14 cellular contexts compared by ENCODE assay signal in genomic region chr22:20922141-20922751, GRCh38. TPM values are rescaled to one million over a fixed set of nuclear protein-coding genes. Genes with fewer than 3 reads are reported as not detected.
DNase-seq lines count a peak whose midpoint lies in the region; ATAC-seq, FAIRE-seq and TF ChIP-seq lines count a peak whose summit lies in the region.
"Had no signal": no experiment of that assay in that cellular context is flagged by ENCODE, and none has a peak within 500 bp of the region (broad histone marks: within the 10 kb centered on the region; RNA-seq: fewer than 3 reads in every experiment).

No MANE protein-coding gene starts in this region.

- H3K27ac Mint-ChIP-seq in T-cell (peak overlapping the region in 1 of 2 donors; percentile 52), glutamatergic neuron (ENCODE audit: unreplicated experiment) (no peak overlapping the region)
- peak overlapping the region in 1 of 2 donors; percentile 70 for H3K27ac Mint-ChIP-seq in stimulated activated naive CD8-positive, alpha-beta T cell treated with anti-CD3 and anti-CD28 coated beads, Interleukin-15, amount 100 ng/mL, for 72 hours
- H3K27ac Mint-ChIP-seq: stimulated activated memory B cell treated with anti-CD40 and anti-IgM and Interleukin-4, amounts not matched to agents 10 μg/mL and 1 μg/mL and 100 μg/mL, for 72 hours had no signal

- H3K4me1 ChIP-seq in HepG2 (ENCODE audit: insufficient read depth, low read length) (peaks cover 62% of the 10 kb centered on the region), right lobe of liver (peaks cover 0 to 43% (median 6%) of the 10 kb centered on the region in 4 donors)

- no peak for FAIRE-seq in HepG2 (lab: Jason Lieb, UNC)

- H3K27ac ChIP-seq in HepG2 (ENCODE audit: extremely low read length, insufficient read depth, low read length) = no peak overlapping the region
- no peak overlapping the region for H3K27ac ChIP-seq in right lobe of liver
- H3K27ac ChIP-seq: foreskin keratinocyte, RWPE1 had no signal

- DNase-seq in HepG2 (ENCODE audit: low spot score) (no peak), right lobe of liver (no peak), T-cell (no peak), glutamatergic neuron (no peak), Kasumi-1 (lab: John Stamatoyannopoulos, UW) (no peak)
- no peak for DNase-seq in stimulated activated naive CD8-positive, alpha-beta T cell treated with anti-CD3 and anti-CD28 coated beads, Interleukin-15, amount 100 ng/mL, for 72 hours
- DNase-seq: foreskin keratinocyte; GDM1; NCI-H524; stimulated activated CD4-positive, alpha-beta T cell treated with anti-CD3 and anti-CD28 coated beads, Interleukin-4, amount 100 ng/mL, for 1 hour had no signal

- no TSS peak for BruUV-seq in HepG2 (replicated peaks; lab: Mats Ljungman, UMichigan)

- 63% methylated on average over 3 of the region's 3 CpGs for WGBS in HepG2 (ENCODE audit: low lambda C conversion rate)
- 62% methylated on average over 3 of the region's 3 CpGs for WGBS in right lobe of liver (ENCODE audit: insufficient coverage, low coverage, low lambda C conversion rate, missing lambda C conversion rate)

- H3K36me3 ChIP-seq in HepG2 (replicated peaks in 1 of 2; ENCODE audit: control insufficient read depth in 1 of 2, insufficient read depth in 2 of 2, low read length in 2 of 2) (peaks cover 7 to 23% of the 10 kb centered on the region in 2 experiments; a peak in 4 of 5 replicates), right lobe of liver (no peaks in the 10 kb centered on the region)

- CTCF ChIA-PET in HepG2 (lab: Yijun Ruan, JAX; ENCODE audit: low intra/inter-chr PET ratio, low total read pairs) (no interaction called here), T-cell (lab: Charles Lee) (interaction anchor here in 1 of 2 donors (1.2 kb wide), 1 partner anchor 112 kb away, joined by 5 read pairs; no protein-coding TSS in a partner anchor)

- TF ChIP-seq CTCF in HepG2 (CRISPR knock-in tag; IDR thresholded peaks at IDR 0.05) (no peak), right lobe of liver (IDR thresholded peaks at IDR 0.05) (no peak), glutamatergic neuron (IDR thresholded peaks at IDR 0.05; ENCODE audit: partially characterized antibody, unreplicated experiment) (no peak)

- H3K4me1 Mint-ChIP-seq in T-cell (peaks cover 64 to 66% (median 65%) of the 10 kb centered on the region in 3 donors), glutamatergic neuron (ENCODE audit: low read depth, unreplicated experiment) (peaks cover 27% of the 10 kb centered on the region)
- H3K4me1 Mint-ChIP-seq in stimulated activated naive CD8-positive, alpha-beta T cell treated with anti-CD3 and anti-CD28 coated beads, Interleukin-15, amount 100 ng/mL, for 72 hours = peaks cover 64% of the 10 kb centered on the region

- peak overlapping the region in 2 of 3 experiments; percentile 7 to 23; a peak in 3 of 6 replicates for H3K4me3 ChIP-seq in HepG2 (replicated peaks in 1 of 3; ENCODE audit: insufficient read depth in 1 of 3, low read depth in 2 of 3, low read length in 3 of 3)
- H3K4me3 ChIP-seq in right lobe of liver = no peak overlapping the region

- in situ Hi-C loops in HepG2 (cut with HindIII; ENCODE audit: extremely low pct_ligation_motif_present, low pct_unique_long_range_greater_than_20kb) = no loop called here

- no peak for TF ChIP-seq POLR2A in HepG2 (IDR thresholded peaks at IDR 0.05; ENCODE audit: insufficient read depth in 1 of 2, low read depth in 2 of 2, low read length in 2 of 2)
- no peak for TF ChIP-seq POLR2A in right lobe of liver (IDR thresholded peaks at IDR 0.05)

- H3K9me3 Mint-ChIP-seq in T-cell (no peaks in the 10 kb centered on the region), glutamatergic neuron (ENCODE audit: unreplicated experiment) (peaks cover 7% of the 10 kb centered on the region)
- H3K9me3 Mint-ChIP-seq in stimulated activated naive CD8-positive, alpha-beta T cell treated with anti-CD3 and anti-CD28 coated beads, Interleukin-15, amount 100 ng/mL, for 72 hours = no peaks in the 10 kb centered on the region
- H3K9me3 Mint-ChIP-seq: stimulated activated memory B cell treated with anti-CD40 and anti-IgM and Interleukin-4, amounts not matched to agents 10 μg/mL and 1 μg/mL and 100 μg/mL, for 72 hours had no signal

- intact Hi-C loops in HepG2 (cut with micrococcal nuclease; ENCODE audit: unreplicated experiment) = no loop called here
- intact Hi-C loops in right lobe of liver (cut with DNase I) = no loop called here

- no peaks in the 10 kb centered on the region; a peak in 1 of 5 replicates for H3K27me3 ChIP-seq in HepG2 (ENCODE audit: control insufficient read depth in 1 of 2, insufficient read depth in 2 of 2, low read length in 2 of 2)
- H3K27me3 ChIP-seq in right lobe of liver = no peaks in the 10 kb centered on the region
- H3K27me3 ChIP-seq: foreskin keratinocyte had no signal

- H3K79me2 ChIP-seq in HepG2 (ENCODE audit: insufficient read depth, low read length) = peaks cover 97% of the 10 kb centered on the region

- H3K4me3 Mint-ChIP-seq in T-cell = peak overlapping the region; percentile 22 to 95 (median 57)
- H3K4me3 Mint-ChIP-seq in glutamatergic neuron (ENCODE audit: unreplicated experiment) = peak overlapping the region; percentile 3
- peak overlapping the region; percentile 28 to 67 for H3K4me3 Mint-ChIP-seq in stimulated activated naive CD8-positive, alpha-beta T cell treated with anti-CD3 and anti-CD28 coated beads, Interleukin-15, amount 100 ng/mL, for 72 hours

- H2AFZ ChIP-seq in HepG2 (ENCODE audit: low read length) = no peak overlapping the region

- H3K27me3 Mint-ChIP-seq in T-cell (no peaks in the 10 kb centered on the region), glutamatergic neuron (ENCODE audit: unreplicated experiment) (peaks cover 13% of the 10 kb centered on the region)
- H3K27me3 Mint-ChIP-seq in stimulated activated naive CD8-positive, alpha-beta T cell treated with anti-CD3 and anti-CD28 coated beads, Interleukin-15, amount 100 ng/mL, for 72 hours = no peaks in the 10 kb centered on the region
- H3K27me3 Mint-ChIP-seq: stimulated activated memory B cell treated with anti-CD40 and anti-IgM and Interleukin-4, amounts not matched to agents 10 μg/mL and 1 μg/mL and 100 μg/mL, for 72 hours had no signal

- TF ChIP-seq RAD21 in HepG2 (CRISPR knock-in tag; IDR thresholded peaks at IDR 0.05) = no peak

- TF ChIP-seq EP300 in HepG2 (IDR thresholded peaks at IDR 0.05; ENCODE audit: low read depth in 2 of 2, low read length in 2 of 2) (no peak), HepG2 (CRISPR knock-in tag; IDR thresholded peaks at IDR 0.05; ENCODE audit: borderline replicate concordance) (no peak)

- ATAC-seq in HepG2 (no peak), right lobe of liver (no peak), T-cell (replicated peaks in 1 of 4) (no peak), GM18498 (IDR thresholded peaks at IDR 0.05; ENCODE audit: unreplicated experiment) (no peak), HG03460 (IDR thresholded peaks at IDR 0.05; ENCODE audit: unreplicated experiment) (no peak)
- no peak for ATAC-seq in stimulated activated naive CD8-positive, alpha-beta T cell treated with anti-CD3 and anti-CD28 coated beads, Interleukin-15, amount 100 ng/mL, for 72 hours
- ATAC-seq: foreskin keratinocyte; stimulated activated memory B cell treated with anti-CD40 and anti-IgM and Interleukin-4, amounts not matched to agents 10 μg/mL and 1 μg/mL and 100 μg/mL, for 72 hours had no signal

- peak overlapping the region; percentile 88 for H3K4me2 ChIP-seq in HepG2 (ENCODE audit: low read depth, low read length)

- no peaks in the 10 kb centered on the region for H3K9me3 ChIP-seq in HepG2 (ENCODE audit: low read length)
- H3K9me3 ChIP-seq in right lobe of liver = no peaks in the 10 kb centered on the region

- H3K36me3 Mint-ChIP-seq in T-cell (peaks cover 18% of the 10 kb centered on the region), glutamatergic neuron (ENCODE audit: unreplicated experiment) (no peaks in the 10 kb centered on the region)

- POLR2A ChIA-PET in HepG2 (lab: Yijun Ruan, JAX) = interaction anchor here (1.6 kb wide), 1 partner anchor 32 kb away, joined by 3 read pairs; no protein-coding TSS in a partner anchor
- POLR2A ChIA-PET in T-cell (lab: Charles Lee) = interaction anchor here in 1 of 2 donors (0.7 kb wide), 1 partner anchor 27 kb away, joined by 5 read pairs; no protein-coding TSS in a partner anchor

- peaks cover 77% of the 10 kb centered on the region for H4K20me1 ChIP-seq in HepG2 (ENCODE audit: insufficient read depth, low read length)

- 0 out of 2 replicates have a peak overlapping the region, but pooled peaks have one; percentile 15 for H3K9ac ChIP-seq in HepG2 (ENCODE audit: insufficient read depth, low read depth, low read length)

RNA-seq across cellular contexts. Expression of gene CRKL, which starts 5.0 kb away (rescaled TPM):
- total RNA-seq in HepG2 (2016; rRNA removed; fragmentation: Illumina TruSeq; extraction: Trizol) (60.6 and 75.5 TPM in 2 replicates), right lobe of liver (10 to 100 TPM; 27.5 to 53.1 (median 35.2) TPM), T-cell (10 to 100 TPM; 41.7 to 87.7 (median 85.4) TPM), glutamatergic neuron (ENCODE audit: unreplicated experiment) (59.6 TPM)
- total RNA-seq in HepG2 (2016; cell fraction: cytosol; rRNA removed; fragmentation: Illumina TruSeq; extraction: Trizol; ENCODE audit: low read depth) = 31.3 and 33.5 TPM in 2 replicates
- total RNA-seq in HepG2 (2016; cell fraction: insoluble cytoplasmic fraction; rRNA removed; fragmentation: Illumina TruSeq; extraction: Trizol) = 61.8 and 67.5 TPM in 2 replicates
- total RNA-seq in HepG2 (2016; cell fraction: membrane; rRNA removed; fragmentation: Illumina TruSeq; extraction: Trizol) = 27.3 and 27.5 TPM in 2 replicates
- total RNA-seq in HepG2 (2016; cell fraction: nucleus; rRNA removed; fragmentation: Illumina TruSeq; extraction: Trizol) = 33.6 and 40.5 TPM in 2 replicates
- polyA plus RNA-seq in HepG2 (2011; rRNA removed) = 35.0 and 37.4 TPM in 2 replicates
- polyA plus RNA-seq in HepG2 (2011; cell fraction: cytosol; rRNA removed) = 27.9 and 33.2 TPM in 2 replicates
- 28.4 and 33.0 TPM in 2 replicates for polyA plus RNA-seq in HepG2 (2011; cell fraction: nucleus; rRNA removed)
- polyA plus RNA-seq in HepG2 (2012) = 35.2 and 35.3 TPM in 2 replicates
- polyA plus RNA-seq in HepG2 (2016; cell fraction: cytosol; fragmentation: Illumina TruSeq; extraction: Trizol; ENCODE audit: low read depth) = 1.8 and 2.0 TPM in 2 replicates
- 51.7 and 54.5 TPM in 2 replicates for polyA plus RNA-seq in HepG2 (2016; cell fraction: insoluble cytoplasmic fraction; fragmentation: Illumina TruSeq; extraction: Trizol; ENCODE audit: low read depth)
- 8.2 and 8.3 TPM in 2 replicates for polyA plus RNA-seq in HepG2 (2016; cell fraction: membrane; fragmentation: Illumina TruSeq; extraction: Trizol; ENCODE audit: low read depth)
- 43.1 and 45.5 TPM in 2 replicates for polyA plus RNA-seq in HepG2 (2016; cell fraction: nucleus; fragmentation: Illumina TruSeq; extraction: Trizol; ENCODE audit: insufficient read depth, low read depth)
- 24.4 and 79.1 TPM in 2 replicates for polyA minus RNA-seq in HepG2 (2011; rRNA and poly(A)+ RNA removed; ENCODE audit: low replicate concordance)
- polyA minus RNA-seq in HepG2 (2011; cell fraction: cytosol; rRNA and poly(A)+ RNA removed) = 48.4 and 52.7 TPM in 2 replicates
- 20.6 and 30.0 TPM in 2 replicates for polyA minus RNA-seq in HepG2 (2011; cell fraction: nucleus; rRNA and poly(A)+ RNA removed)

RNA-seq across cellular contexts. Expression of gene AIFM3, which starts 44.8 kb away (rescaled TPM):
- total RNA-seq in HepG2 (2016; rRNA removed; fragmentation: Illumina TruSeq; extraction: Trizol) (11.0 and 15.3 TPM in 2 replicates), right lobe of liver (1 to 10 TPM in 3 of 6 experiments, under 1 TPM in 3; 0.37 to 1.4 (median 1.0) TPM), T-cell (1 to 10 TPM in 2 of 5 donors, under 1 TPM in 3; 0.33 to 1.7 (median 0.66) TPM), glutamatergic neuron (ENCODE audit: unreplicated experiment) (0.64 TPM)
- total RNA-seq in HepG2 (2016; cell fraction: cytosol; rRNA removed; fragmentation: Illumina TruSeq; extraction: Trizol; ENCODE audit: low read depth) = 11.0 and 11.3 TPM in 2 replicates
- 8.7 and 17.7 TPM in 2 replicates for total RNA-seq in HepG2 (2016; cell fraction: insoluble cytoplasmic fraction; rRNA removed; fragmentation: Illumina TruSeq; extraction: Trizol)
- total RNA-seq in HepG2 (2016; cell fraction: membrane; rRNA removed; fragmentation: Illumina TruSeq; extraction: Trizol) = 18.9 and 20.5 TPM in 2 replicates
- 17.3 and 19.2 TPM in 2 replicates for total RNA-seq in HepG2 (2016; cell fraction: nucleus; rRNA removed; fragmentation: Illumina TruSeq; extraction: Trizol)
- polyA plus RNA-seq in HepG2 (2011; rRNA removed) = 9.0 and 12.0 TPM in 2 replicates
- 9.9 and 12.9 TPM in 2 replicates for polyA plus RNA-seq in HepG2 (2011; cell fraction: cytosol; rRNA removed)
- polyA plus RNA-seq in HepG2 (2011; cell fraction: nucleus; rRNA removed) = 124 and 135 TPM in 2 replicates
- polyA plus RNA-seq in HepG2 (2012) = 9.3 and 10.2 TPM in 2 replicates
- polyA plus RNA-seq in HepG2 (2016; cell fraction: cytosol; fragmentation: Illumina TruSeq; extraction: Trizol; ENCODE audit: low read depth) = 9.8 and 11.5 TPM in 2 replicates
- 8.2 and 11.1 TPM in 2 replicates for polyA plus RNA-seq in HepG2 (2016; cell fraction: insoluble cytoplasmic fraction; fragmentation: Illumina TruSeq; extraction: Trizol; ENCODE audit: low read depth)
- polyA plus RNA-seq in HepG2 (2016; cell fraction: membrane; fragmentation: Illumina TruSeq; extraction: Trizol; ENCODE audit: low read depth) = 16.8 and 17.1 TPM in 2 replicates
- polyA plus RNA-seq in HepG2 (2016; cell fraction: nucleus; fragmentation: Illumina TruSeq; extraction: Trizol; ENCODE audit: insufficient read depth, low read depth) = 45.0 and 47.7 TPM in 2 replicates
- 0.07 and 13.9 TPM in 2 replicates for polyA minus RNA-seq in HepG2 (2011; rRNA and poly(A)+ RNA removed; ENCODE audit: low replicate concordance)
- polyA minus RNA-seq in HepG2 (2011; cell fraction: cytosol; rRNA and poly(A)+ RNA removed) = 6.5 and 6.6 TPM in 2 replicates
- 18.9 and 19.3 TPM in 2 replicates for polyA minus RNA-seq in HepG2 (2011; cell fraction: nucleus; rRNA and poly(A)+ RNA removed)

RNA-seq across cellular contexts. Expression of gene LZTR1, which starts 59.9 kb away (rescaled TPM):
- 12.0 and 22.4 TPM in 2 replicates for total RNA-seq in HepG2 (2016; rRNA removed; fragmentation: Illumina TruSeq; extraction: Trizol)
- 6.7 and 7.2 TPM in 2 replicates for total RNA-seq in HepG2 (2016; cell fraction: cytosol; rRNA removed; fragmentation: Illumina TruSeq; extraction: Trizol; ENCODE audit: low read depth)
- total RNA-seq in HepG2 (2016; cell fraction: insoluble cytoplasmic fraction; rRNA removed; fragmentation: Illumina TruSeq; extraction: Trizol) = 11.0 and 24.0 TPM in 2 replicates
- total RNA-seq in HepG2 (2016; cell fraction: membrane; rRNA removed; fragmentation: Illumina TruSeq; extraction: Trizol) = 7.2 and 7.5 TPM in 2 replicates
- 24.0 and 31.5 TPM in 2 replicates for total RNA-seq in HepG2 (2016; cell fraction: nucleus; rRNA removed; fragmentation: Illumina TruSeq; extraction: Trizol)
- 21.8 and 36.0 TPM in 2 replicates for polyA plus RNA-seq in HepG2 (2011; rRNA removed)
- polyA plus RNA-seq in HepG2 (2011; cell fraction: cytosol; rRNA removed) = 7.8 and 11.5 TPM in 2 replicates
- polyA plus RNA-seq in HepG2 (2011; cell fraction: nucleus; rRNA removed) = 218 and 255 TPM in 2 replicates
- 16.0 and 20.8 TPM in 2 replicates for polyA plus RNA-seq in HepG2 (2012)
- 1.7 and 1.9 TPM in 2 replicates for polyA plus RNA-seq in HepG2 (2016; cell fraction: cytosol; fragmentation: Illumina TruSeq; extraction: Trizol; ENCODE audit: low read depth)
- polyA plus RNA-seq in HepG2 (2016; cell fraction: insoluble cytoplasmic fraction; fragmentation: Illumina TruSeq; extraction: Trizol; ENCODE audit: low read depth) = 10.7 and 13.3 TPM in 2 replicates
- polyA plus RNA-seq in HepG2 (2016; cell fraction: membrane; fragmentation: Illumina TruSeq; extraction: Trizol; ENCODE audit: low read depth) = 3.5 and 4.4 TPM in 2 replicates
- 85.8 and 92.2 TPM in 2 replicates for polyA plus RNA-seq in HepG2 (2016; cell fraction: nucleus; fragmentation: Illumina TruSeq; extraction: Trizol; ENCODE audit: insufficient read depth, low read depth)
- 28.9 and 51.0 TPM in 2 replicates for polyA minus RNA-seq in HepG2 (2011; rRNA and poly(A)+ RNA removed; ENCODE audit: low replicate concordance)
- polyA minus RNA-seq in HepG2 (2011; cell fraction: cytosol; rRNA and poly(A)+ RNA removed) = 12.1 and 13.7 TPM in 2 replicates
- 71.7 and 79.9 TPM in 2 replicates for polyA minus RNA-seq in HepG2 (2011; cell fraction: nucleus; rRNA and poly(A)+ RNA removed)
- total RNA-seq in right lobe of liver = 10 to 100 TPM; 22.7 to 33.3 (median 27.0) TPM
- 100 to 1,000 TPM in 3 of 5 donors, 10 to 100 TPM in 2; 57.1 to 118 (median 105) TPM for total RNA-seq in T-cell
- 165 TPM for total RNA-seq in glutamatergic neuron (ENCODE audit: unreplicated experiment)

Comparison
In these comparisons a context has a peak if more than half of its experiments do, and no peak if none do; other contexts are left out.
1. H3K4me3 ChIP-seq: peak in HepG2 (2 of 3); none in right lobe of liver (0 of 3).
2. H3K4me3 Mint-ChIP-seq: peak in every context shown above with its lines; median percentile 57 in T-cell; 48 in stimulated activated naive CD8-positive, alpha-beta T cell treated with anti-CD3 and anti-CD28 coated beads, Interleukin-15, amount 100 ng/mL, for 72 hours; 3 in glutamatergic neuron.